Comparison of ENCODE assay signal across 20 cellular contexts in the genomic region with DNA sequence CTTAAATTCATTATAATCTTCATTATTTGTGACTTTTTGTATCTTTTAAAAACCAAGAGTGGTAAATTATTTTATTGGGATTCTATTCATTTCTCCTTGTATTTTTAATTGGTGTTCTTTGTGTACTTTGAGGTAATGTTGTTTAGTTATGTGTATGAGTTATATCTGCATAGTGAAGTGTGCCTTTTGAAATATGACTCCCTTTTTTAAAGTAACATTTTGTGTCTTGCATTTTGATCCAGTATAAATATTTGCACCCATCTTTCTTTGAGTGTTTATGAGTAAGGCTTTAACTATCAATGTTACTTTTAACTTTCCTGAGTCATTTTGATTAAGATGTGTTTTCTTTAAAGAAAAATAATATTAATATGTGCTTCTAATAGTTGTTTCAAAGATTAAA.
DNase-seq lines count a peak whose midpoint lies in the region; ATAC-seq, FAIRE-seq and TF ChIP-seq lines count a peak whose summit lies in the region.
"Had no signal": no experiment of that assay in that cellular context is flagged by ENCODE, and none has a peak within 500 bp of the region (broad histone marks: within the 10 kb centered on the region; RNA-seq: fewer than 3 reads in every experiment).

No MANE protein-coding gene starts in this region.

- TF ChIP-seq POLR2A in IMR-90 (IDR thresholded peaks at IDR 0.05; ENCODE audit: low read depth, low read length) = no peak

- H3K4me3 ChIP-seq in IMR-90 (ENCODE audit: insufficient read depth, low read depth, low read length) = no peak overlapping the region
- no peak overlapping the region for H3K4me3 ChIP-seq in mesenchymal stem cell (ENCODE audit: insufficient read depth in 1 of 2, low read depth in 1 of 2, low read length in 2 of 2)
- H3K4me3 ChIP-seq in tibial artery = no peak overlapping the region
- H3K4me3 ChIP-seq: BLaER1, GM12878 had no signal

- H2BK120ac ChIP-seq in IMR-90 (ENCODE audit: low read depth, low read length) (no peak overlapping the region), mesenchymal stem cell (ENCODE audit: low read depth, low read length) (no peak overlapping the region)

- no peak overlapping the region for H2AK9ac ChIP-seq in IMR-90 (replicated peaks; ENCODE audit: low read depth, low read length, poor library complexity)

- no peak overlapping the region for H3K4ac ChIP-seq in IMR-90 (ENCODE audit: low read depth, low read length)
- H3K4ac ChIP-seq in mesenchymal stem cell (ENCODE audit: low read depth in 1 of 2, low read length in 2 of 2) = no peak overlapping the region

- H3K9me3 ChIP-seq in IMR-90 (ENCODE audit: control insufficient read depth, insufficient read depth, low read length) = no peaks in the 10 kb centered on the region
- no peaks in the 10 kb centered on the region for H3K9me3 ChIP-seq in mesenchymal stem cell (ENCODE audit: control insufficient read depth, low read length)
- no peaks in the 10 kb centered on the region for H3K9me3 ChIP-seq in tibial artery
- H3K9me3 ChIP-seq: BE2C, BLaER1, Caco-2 had no signal

- peak; percentile 64 for FAIRE-seq in A204.1 (lab: Jason Lieb, UNC)
- FAIRE-seq: D721Med, GM12878, GM12892 had no signal

- no peak overlapping the region for H3K18ac ChIP-seq in IMR-90 (ENCODE audit: low read depth, low read length)
- H3K18ac ChIP-seq in mesenchymal stem cell (ENCODE audit: low read depth in 1 of 2, low read length in 2 of 2) = no peak overlapping the region

- BruUV-seq in IMR-90 (replicated peaks; lab: Mats Ljungman, UMichigan) = no TSS peak

- no peak overlapping the region for H3K14ac ChIP-seq in IMR-90 (replicated peaks; ENCODE audit: low read depth, low read length)
- no peak overlapping the region for H3K14ac ChIP-seq in mesenchymal stem cell (ENCODE audit: low read length in 2 of 2)

- H4K91ac ChIP-seq in IMR-90 (ENCODE audit: insufficient read depth, low read depth, low read length) (no peak overlapping the region), mesenchymal stem cell (ENCODE audit: low read length) (no peak overlapping the region)

- H2AFZ ChIP-seq in IMR-90 (replicated peaks; ENCODE audit: low read length, poor library complexity) (no peak overlapping the region), mesenchymal stem cell (ENCODE audit: low read depth, low read length) (no peak overlapping the region)

- H3K9me1 ChIP-seq in IMR-90 (ENCODE audit: insufficient read depth, low read length) = no peaks in the 10 kb centered on the region; the same call in 1 of the 2 replicates

- H2BK5ac ChIP-seq in IMR-90 (ENCODE audit: low read depth, low read length, poor library complexity, severe bottlenecking) (no peak overlapping the region), mesenchymal stem cell (ENCODE audit: low read depth, low read length, poor library complexity, severe bottlenecking) (peak overlapping the region; percentile 31)

- H3K9ac ChIP-seq in IMR-90 (ENCODE audit: low read depth, low read length) (no peak overlapping the region), mesenchymal stem cell (ENCODE audit: low read length) (no peak overlapping the region)
- H3K9ac ChIP-seq: BLaER1 had no signal

- H3K23ac ChIP-seq in IMR-90 (ENCODE audit: low read depth, low read length) (no peak overlapping the region), mesenchymal stem cell (ENCODE audit: low read length in 2 of 2) (no peak overlapping the region)

- no peaks in the 10 kb centered on the region for H4K20me1 ChIP-seq in IMR-90 (ENCODE audit: insufficient read depth, low read length)
- H4K20me1 ChIP-seq: BLaER1 had no signal

- H3K27me3 ChIP-seq in IMR-90 (ENCODE audit: control insufficient read depth, insufficient read depth, low read length) (no peaks in the 10 kb centered on the region), mesenchymal stem cell (ENCODE audit: control insufficient read depth in 1 of 2, insufficient read depth in 1 of 2, low read length in 2 of 2) (peaks cover 0 to 4% of the 10 kb centered on the region in 2 experiments), tibial artery (no peaks in the 10 kb centered on the region)
- H3K27me3 ChIP-seq: BE2C, BLaER1 had no signal

- POLR2A ChIA-PET in IMR-90 (lab: Charles Lee; ENCODE audit: unreplicated experiment) = no interaction called here

- dilution Hi-C loops in IMR-90 (cut with HindIII; ENCODE audit: low sequenced_read_pairs, unreplicated experiment) = no loop called here

- in situ Hi-C loops in IMR-90 (cut with MboI; ENCODE audit: low sequenced_read_pairs) = no loop called here

- DNase-seq in IMR-90 (peak; percentile 39), mesenchymal stem cell (no peak), tibial artery (no peak), posterior cingulate gyrus (no peak)
- no peak for DNase-seq in stimulated activated naive CD4-positive, alpha-beta T cell treated with Interleukin-2 at 50 U/mL for 16 hours (lab: John Stamatoyannopoulos, UW)
- DNase-seq: ACHN; BE2C; Caco-2; Calu3; CD4-positive, alpha-beta T cell; CD8-positive, alpha-beta T cell; DMS79 treated with DMSO at 0.1 percent for 48 hours; GDM1 had no signal

- H3K27ac ChIP-seq in IMR-90 (ENCODE audit: insufficient read depth, low read length) (no peak overlapping the region), mesenchymal stem cell (ENCODE audit: low read length, poor library complexity, severe bottlenecking) (no peak overlapping the region), tibial artery (peak overlapping the region; percentile 36 to 64)
- H3K27ac ChIP-seq: 22Rv1, BLaER1 had no signal

- CTCF ChIA-PET in IMR-90 (lab: Yijun Ruan, JAX) = no interaction called here

- H3K4me2 ChIP-seq in IMR-90 (ENCODE audit: low read depth, low read length) (no peak overlapping the region), mesenchymal stem cell (ENCODE audit: low read length, poor library complexity, severe bottlenecking) (no peak overlapping the region)
- H3K4me2 ChIP-seq: BLaER1 had no signal

- H2BK15ac ChIP-seq in IMR-90 (ENCODE audit: low read depth, low read length) = no peak overlapping the region
- no peak overlapping the region for H2BK15ac ChIP-seq in mesenchymal stem cell (ENCODE audit: low read depth, poor library complexity, severe bottlenecking)

- H4K8ac ChIP-seq in IMR-90 (ENCODE audit: low read depth in 2 of 2, low read length in 2 of 2) (no peak overlapping the region), mesenchymal stem cell (ENCODE audit: low read length) (no peak overlapping the region)

- H3K79me1 ChIP-seq in IMR-90 (ENCODE audit: low read depth in 1 of 2, low read length in 2 of 2) (no peaks in the 10 kb centered on the region), mesenchymal stem cell (replicated peaks; ENCODE audit: low read length, poor library complexity, severe bottlenecking) (no peaks in the 10 kb centered on the region)

- peak; percentile 68 for ATAC-seq in IMR-90 (ENCODE audit: low read depth)
- no peak for ATAC-seq in GM18867 (IDR thresholded peaks at IDR 0.05; ENCODE audit: unreplicated experiment)
- ATAC-seq: CD8-positive, alpha-beta T cell; GM12878 had no signal

- TF ChIP-seq CTCF in IMR-90 (conservative IDR thresholded peaks at IDR 0.05; ENCODE audit: low read depth, low read length) = no peak
- no peak for TF ChIP-seq CTCF in tibial artery (IDR thresholded peaks at IDR 0.05)

- H2BK20ac ChIP-seq in IMR-90 (ENCODE audit: low read depth, low read length) = no peak overlapping the region

- no peak overlapping the region for H2AK5ac ChIP-seq in IMR-90 (ENCODE audit: low read depth, low read length)
- no peak overlapping the region for H2AK5ac ChIP-seq in mesenchymal stem cell (ENCODE audit: low read length, severe bottlenecking)

- no peak overlapping the region for H3K56ac ChIP-seq in IMR-90 (ENCODE audit: extremely low read depth, insufficient read depth, low read length)

- no peak for TF ChIP-seq RAD21 in IMR-90 (IDR thresholded peaks at IDR 0.05; ENCODE audit: low read length)

- no peak overlapping the region for H2BK12ac ChIP-seq in mesenchymal stem cell (ENCODE audit: low read length in 2 of 2)

- peaks cover 2% of the 10 kb centered on the region; the same call in 1 of the 2 replicates for H3K4me1 ChIP-seq in IMR-90 (ENCODE audit: control insufficient read depth, insufficient read depth, low read length)
- H3K4me1 ChIP-seq in mesenchymal stem cell (ENCODE audit: control insufficient read depth, insufficient read depth, low read depth, low read length) = no peaks in the 10 kb centered on the region
- peaks cover 0 to 74% (median 5%) of the 10 kb centered on the region in 4 donors for H3K4me1 ChIP-seq in tibial artery
- H3K4me1 ChIP-seq: BE2C, BLaER1, Caco-2 had no signal

- no peaks in the 10 kb centered on the region for H3K36me3 ChIP-seq in IMR-90 (ENCODE audit: control insufficient read depth, insufficient read depth, low read length)
- no peaks in the 10 kb centered on the region for H3K36me3 ChIP-seq in mesenchymal stem cell (ENCODE audit: control insufficient read depth in 1 of 2, insufficient read depth in 2 of 2, low read depth in 1 of 2, low read length in 2 of 2)
- no peaks in the 10 kb centered on the region for H3K36me3 ChIP-seq in tibial artery
- H3K36me3 ChIP-seq: BE2C, BLaER1 had no signal

- intact Hi-C loops in IMR-90 (cut with micrococcal nuclease) (no loop called here), tibial artery (cut with DNase I; ENCODE audit: low total_unique reads) (no loop called here), posterior cingulate gyrus (cut with DNase I) (no loop called here)

- no peak overlapping the region for H4K5ac ChIP-seq in IMR-90 (ENCODE audit: low read depth, low read length)

TF ChIP-seq in IMR-90, 13 proteins besides CTCF, POLR2A, EP300 and RAD21 (continues in another document):
- TF ChIP-seq RCOR1 (IDR thresholded peaks at IDR 0.05; ENCODE audit: insufficient replicate concordance, low read length) (no peak), RFX5 (IDR thresholded peaks at IDR 0.05; ENCODE audit: low read depth, low read length) (no peak), CEBPB (IDR thresholded peaks at IDR 0.05; ENCODE audit: low read depth, low read length) (no peak), MXI1 (IDR thresholded peaks at IDR 0.05; ENCODE audit: borderline replicate concordance, low read depth, low read length) (no peak), BHLHE40 (IDR thresholded peaks at IDR 0.05; ENCODE audit: low read depth, low read length) (no peak), FOS (IDR thresholded peaks at IDR 0.05; ENCODE audit: low read depth, low read length) (no peak), MAFK (IDR thresholded peaks at IDR 0.05; ENCODE audit: low read depth, low read length) (no peak)
- TF ChIP-seq, protein P1, sequence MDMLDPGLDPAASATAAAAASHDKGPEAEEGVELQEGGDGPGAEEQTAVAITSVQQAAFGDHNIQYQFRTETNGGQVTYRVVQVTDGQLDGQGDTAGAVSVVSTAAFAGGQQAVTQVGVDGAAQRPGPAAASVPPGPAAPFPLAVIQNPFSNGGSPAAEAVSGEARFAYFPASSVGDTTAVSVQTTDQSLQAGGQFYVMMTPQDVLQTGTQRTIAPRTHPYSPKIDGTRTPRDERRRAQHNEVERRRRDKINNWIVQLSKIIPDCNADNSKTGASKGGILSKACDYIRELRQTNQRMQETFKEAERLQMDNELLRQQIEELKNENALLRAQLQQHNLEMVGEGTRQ (IDR thresholded peaks at IDR 0.05; ENCODE audit: low read depth, low read length) = no peak

Comparison
In these comparisons a context has a peak if more than half of its experiments do, and no peak if none do; other contexts are left out.
1. H3K27ac ChIP-seq: peak in tibial artery (2 of 2); none in IMR-90 (single experiment) and mesenchymal stem cell (single experiment).